In genomic region chr1:7580923-7581753, GRCh38 we compare ENCODE assay signal across 12 cellular contexts.
DNase-seq lines count a peak whose midpoint lies in the region; ATAC-seq and TF ChIP-seq lines count a peak whose summit lies in the region.
"Had no signal": no experiment of that assay in that cellular context is flagged by ENCODE, and none has a peak within 500 bp of the region (broad histone marks: within the 10 kb centered on the region; RNA-seq: fewer than 3 reads in every experiment).

No MANE protein-coding gene starts in this region.

- H3K18ac ChIP-seq in IMR-90 (ENCODE audit: low read depth, low read length): no peak overlapping the region

- H3K9ac ChIP-seq in IMR-90 (ENCODE audit: low read depth, low read length): no peak overlapping the region

- H4K20me1 ChIP-seq in IMR-90 (ENCODE audit: insufficient read depth, low read length): no peaks in the 10 kb centered on the region

- intact Hi-C loops in IMR-90 (cut with micrococcal nuclease) (no loop called here), dorsolateral prefrontal cortex (cut with DNase I) (no loop called here), posterior vena cava (cut with DNase I) (loop anchor here in 1 of 2 donors (2.0 kb wide), 1 partner anchor 28 kb away; no protein-coding TSS in a partner anchor)

- H3K4me3 Mint-ChIP-seq in stimulated activated memory B cell treated with anti-CD40 and anti-IgM and Interleukin-4, amounts not matched to agents 10 μg/mL and 1 μg/mL and 100 μg/mL, for 72 hours: no peak overlapping the region
- H3K4me3 Mint-ChIP-seq in T-helper 2 cell treated with Interferon-gamma antibody and Interleukin-4, amounts not matched to agents 5 μg/mL and 100 μg/mL, for 36 hours: no peak overlapping the region

- dilution Hi-C loops in IMR-90 (cut with HindIII; ENCODE audit: low sequenced_read_pairs, unreplicated experiment): no loop called here

- no TSS peak for BruUV-seq in IMR-90 (replicated peaks; lab: Mats Ljungman, UMichigan)

- no peak for ATAC-seq in IMR-90 (ENCODE audit: low read depth)
- no peak for ATAC-seq in stimulated activated memory B cell treated with anti-CD40 and anti-IgM and Interleukin-4, amounts not matched to agents 10 μg/mL and 1 μg/mL and 100 μg/mL, for 72 hours
- no peak for ATAC-seq in GM18909 (IDR thresholded peaks at IDR 0.05; ENCODE audit: poor library complexity, unreplicated experiment)

- no peak overlapping the region for H3K4me3 ChIP-seq in IMR-90 (ENCODE audit: insufficient read depth, low read depth, low read length)
- H3K4me3 ChIP-seq in dorsolateral prefrontal cortex: no peak overlapping the region
- H3K4me3 ChIP-seq: adrenal gland had no signal

- no peak overlapping the region for H4K8ac ChIP-seq in IMR-90 (ENCODE audit: low read depth in 2 of 2, low read length in 2 of 2)

- no peak overlapping the region for H3K27ac Mint-ChIP-seq in stimulated activated memory B cell treated with anti-CD40 and anti-IgM and Interleukin-4, amounts not matched to agents 10 μg/mL and 1 μg/mL and 100 μg/mL, for 72 hours
- H3K27ac Mint-ChIP-seq in T-helper 2 cell treated with Interferon-gamma antibody and Interleukin-4, amounts not matched to agents 5 μg/mL and 100 μg/mL, for 36 hours: no peak overlapping the region

- DNase-seq in COLO829 (ENCODE audit: low spot score): peak; percentile 52
- DNase-seq in IMR-90: no peak
- DNase-seq in dorsolateral prefrontal cortex: peak in 6 of 10 donors; percentile 1 to 41 (median 24)
- DNase-seq in posterior vena cava (ENCODE audit: low spot score): peak; percentile 72
- no peak for DNase-seq in T-helper 2 cell treated with Interferon-gamma antibody and Interleukin-4, amounts not matched to agents 5 μg/mL and 100 μg/mL, for 36 hours (ENCODE audit: low spot score)
- DNase-seq: activated CD8-positive, alpha-beta memory T cell treated with anti-CD3 and anti-CD28 coated beads, Interleukin-2, amount 50 U/mL, for 48 hours; COR-L47; cortex of kidney; foreskin melanocyte had no signal

- H2AK5ac ChIP-seq in IMR-90 (ENCODE audit: low read depth, low read length): no peak overlapping the region

- no peak for TF ChIP-seq RAD21 in IMR-90 (IDR thresholded peaks at IDR 0.05; ENCODE audit: low read length)

- H3K27me3 ChIP-seq in IMR-90 (ENCODE audit: control insufficient read depth, insufficient read depth, low read length): peaks cover 9% of the 10 kb centered on the region; the same call in 1 of the 2 replicates
- H3K27me3 ChIP-seq in dorsolateral prefrontal cortex: no peaks in the 10 kb centered on the region

- H3K23ac ChIP-seq in IMR-90 (ENCODE audit: low read depth, low read length): no peak overlapping the region

- H4K91ac ChIP-seq in IMR-90 (ENCODE audit: insufficient read depth, low read depth, low read length): no peak overlapping the region

- POLR2A ChIA-PET in IMR-90 (lab: Charles Lee; ENCODE audit: unreplicated experiment): no interaction called here

- no peak overlapping the region for H2BK5ac ChIP-seq in IMR-90 (ENCODE audit: low read depth, low read length, poor library complexity, severe bottlenecking)

- H2AFZ ChIP-seq in IMR-90 (replicated peaks; ENCODE audit: low read length, poor library complexity): peak overlapping the region; percentile 57

- 73% methylated on average over 5 of the region's 18 CpGs; no CpG with 5 or more reads in 1 of the 2 experiments for WGBS in IMR-90 (ENCODE audit: extremely low coverage in 2 of 2, insufficient read length in 1 of 2), 2 experiments

- H3K4me1 ChIP-seq in IMR-90 (ENCODE audit: control insufficient read depth, insufficient read depth, low read length): no peaks in the 10 kb centered on the region

- H3K4ac ChIP-seq in IMR-90 (ENCODE audit: low read depth, low read length): no peak overlapping the region

- H2BK20ac ChIP-seq in IMR-90 (ENCODE audit: low read depth, low read length): no peak overlapping the region

- H3K14ac ChIP-seq in IMR-90 (replicated peaks; ENCODE audit: low read depth, low read length): no peak overlapping the region

- H2BK120ac ChIP-seq in IMR-90 (ENCODE audit: low read depth, low read length): no peak overlapping the region

- no peak overlapping the region for H4K5ac ChIP-seq in IMR-90 (ENCODE audit: low read depth, low read length)

- H3K9me3 ChIP-seq in IMR-90 (ENCODE audit: control insufficient read depth, insufficient read depth, low read length): peaks cover 3% of the 10 kb centered on the region; the same call in 1 of the 2 replicates
- H3K9me3 ChIP-seq: adrenal gland had no signal

- no peak overlapping the region for H3K4me2 ChIP-seq in IMR-90 (ENCODE audit: low read depth, low read length)

- H3K9me3 Mint-ChIP-seq in stimulated activated memory B cell treated with anti-CD40 and anti-IgM and Interleukin-4, amounts not matched to agents 10 μg/mL and 1 μg/mL and 100 μg/mL, for 72 hours: no peaks in the 10 kb centered on the region
- H3K9me3 Mint-ChIP-seq in T-helper 2 cell treated with Interferon-gamma antibody and Interleukin-4, amounts not matched to agents 5 μg/mL and 100 μg/mL, for 36 hours: no peaks in the 10 kb centered on the region

- no peaks in the 10 kb centered on the region for H3K9me1 ChIP-seq in IMR-90 (ENCODE audit: insufficient read depth, low read length)

- H3K27me3 Mint-ChIP-seq in stimulated activated memory B cell treated with anti-CD40 and anti-IgM and Interleukin-4, amounts not matched to agents 10 μg/mL and 1 μg/mL and 100 μg/mL, for 72 hours: peaks cover 12% of the 10 kb centered on the region
- no peaks in the 10 kb centered on the region for H3K27me3 Mint-ChIP-seq in T-helper 2 cell treated with Interferon-gamma antibody and Interleukin-4, amounts not matched to agents 5 μg/mL and 100 μg/mL, for 36 hours (ENCODE audit: low read depth)

- no peak overlapping the region for H3K27ac ChIP-seq in IMR-90 (ENCODE audit: insufficient read depth, low read length)
- H3K27ac ChIP-seq in dorsolateral prefrontal cortex: no peak overlapping the region

- no peaks in the 10 kb centered on the region for H3K4me1 Mint-ChIP-seq in stimulated activated memory B cell treated with anti-CD40 and anti-IgM and Interleukin-4, amounts not matched to agents 10 μg/mL and 1 μg/mL and 100 μg/mL, for 72 hours
- H3K4me1 Mint-ChIP-seq in T-helper 2 cell treated with Interferon-gamma antibody and Interleukin-4, amounts not matched to agents 5 μg/mL and 100 μg/mL, for 36 hours (ENCODE audit: low read depth): no peaks in the 10 kb centered on the region

- H3K56ac ChIP-seq in IMR-90 (ENCODE audit: extremely low read depth, insufficient read depth, low read length): no peak overlapping the region

- H2BK15ac ChIP-seq in IMR-90 (ENCODE audit: low read depth, low read length): no peak overlapping the region

- no peaks in the 10 kb centered on the region for H3K36me3 ChIP-seq in IMR-90 (ENCODE audit: control insufficient read depth, insufficient read depth, low read length)
- H3K36me3 ChIP-seq: adrenal gland had no signal

- no peaks in the 10 kb centered on the region for H3K79me1 ChIP-seq in IMR-90 (ENCODE audit: low read depth in 1 of 2, low read length in 2 of 2)

- TF ChIP-seq POLR2A in IMR-90 (IDR thresholded peaks at IDR 0.05; ENCODE audit: low read depth, low read length): no peak

- in situ Hi-C loops in IMR-90 (cut with MboI; ENCODE audit: low sequenced_read_pairs): no loop called here

- no peak for TF ChIP-seq CTCF in IMR-90 (conservative IDR thresholded peaks at IDR 0.05; ENCODE audit: low read depth, low read length)
- no peak for TF ChIP-seq CTCF in dorsolateral prefrontal cortex (IDR thresholded peaks at IDR 0.05 in 54 of 56, conservative IDR thresholded peaks at IDR 0.05 in 2 of 56; ENCODE audit: low read depth in 1 of 56, partially characterized antibody in 56 of 56)

- CTCF ChIA-PET in IMR-90 (lab: Yijun Ruan, JAX): no interaction called here

- H2AK9ac ChIP-seq in IMR-90 (replicated peaks; ENCODE audit: low read depth, low read length, poor library complexity): no peak overlapping the region

- no peaks in the 10 kb centered on the region for H3K36me3 Mint-ChIP-seq in stimulated activated memory B cell treated with anti-CD40 and anti-IgM and Interleukin-4, amounts not matched to agents 10 μg/mL and 1 μg/mL and 100 μg/mL, for 72 hours
- no peaks in the 10 kb centered on the region for H3K36me3 Mint-ChIP-seq in T-helper 2 cell treated with Interferon-gamma antibody and Interleukin-4, amounts not matched to agents 5 μg/mL and 100 μg/mL, for 36 hours (ENCODE audit: low read depth)

TF ChIP-seq in IMR-90, 13 proteins besides CTCF, POLR2A, EP300 and RAD21:
- no peak for TF ChIP-seq SMC3 (IDR thresholded peaks at IDR 0.05; ENCODE audit: low read depth, low read length)
- no peak for TF ChIP-seq ELK1 (IDR thresholded peaks at IDR 0.05; ENCODE audit: borderline replicate concordance, low read depth, low read length)
- no peak for TF ChIP-seq BHLHE40 (IDR thresholded peaks at IDR 0.05; ENCODE audit: low read depth, low read length)
- TF ChIP-seq MAFK (IDR thresholded peaks at IDR 0.05; ENCODE audit: low read depth, low read length): no peak
- TF ChIP-seq FOS (IDR thresholded peaks at IDR 0.05; ENCODE audit: low read depth, low read length): no peak
- no peak for TF ChIP-seq NFE2L2 (IDR thresholded peaks at IDR 0.05; ENCODE audit: low read depth, low read length)
- TF ChIP-seq RCOR1 (IDR thresholded peaks at IDR 0.05; ENCODE audit: insufficient replicate concordance, low read length): no peak
- TF ChIP-seq RFX5 (IDR thresholded peaks at IDR 0.05; ENCODE audit: low read depth, low read length): no peak
- TF ChIP-seq CHD1 (IDR thresholded peaks at IDR 0.05; ENCODE audit: low read depth, low read length): no peak
- no peak for TF ChIP-seq CEBPB (IDR thresholded peaks at IDR 0.05; ENCODE audit: low read depth, low read length)
- no peak for TF ChIP-seq MAZ (IDR thresholded peaks at IDR 0.05; ENCODE audit: borderline replicate concordance, low read depth, low read length)

Comparison
In these comparisons a context has a peak if more than half of its experiments do, and no peak if none do; other contexts are left out.
1. DNase-seq: peak in COLO829 (single experiment), dorsolateral prefrontal cortex (6 of 10) and posterior vena cava (single experiment); none in IMR-90 (single experiment) and T-helper 2 cell treated with Interferon-gamma antibody and Interleukin-4, amounts not matched to agents 5 μg/mL and 100 μg/mL, for 36 hours (single experiment).